ENCODE assay signal across 29 cellular contexts in genomic region chr7:63087575-63088190, GRCh38.
"Had no signal": no experiment of that assay in that cellular context is flagged by ENCODE, and none has a peak within 500 bp of the region (broad histone marks: within the 10 kb centered on the region; RNA-seq: fewer than 3 reads in every experiment).

No MANE protein-coding gene starts in this region.

- H2AFZ ChIP-seq: neural progenitor cell had no signal

- H3K27ac ChIP-seq: left lung, neural progenitor cell, neutrophil, ovary, right atrium auricular region, skin epidermis, stomach, thoracic aorta, tibial artery, uterus had no signal

- FAIRE-seq: islet of Langerhans had no signal

- DNase-seq: hippocampal formation; immature natural killer cell; kidney; left colon; left lung; mesendoderm; naive B cell; natural killer cell; nephron progenitor cell; occipital lobe; ovary; stimulated activated CD4-positive, alpha-beta T cell treated with anti-CD3 and anti-CD28 coated beads, Interleukin-12 subunit alpha, Interleukin-12 subunit beta, amount 100 ng/mL, for 4 hours; stimulated activated CD4-positive, alpha-beta T cell treated with anti-CD3 and anti-CD28 coated beads, Interleukin-15, amount 100 ng/mL, for 24 hours; stimulated activated CD4-positive, alpha-beta T cell treated with anti-CD3 and anti-CD28 coated beads, Interleukin-2, amount 100 ng/mL, for 24 hours; stimulated activated CD4-positive, alpha-beta T cell treated with anti-CD3 and anti-CD28 coated beads, Interleukin-4, amount 100 ng/mL, for 1 hour; stimulated activated naive B cell treated with anti-CD40 and anti-IgM and Interleukin-4, amounts not matched to agents 10 μg/mL and 1 μg/mL and 100 μg/mL, for 72 hours; stimulated activated naive CD8-positive, alpha-beta T cell treated with anti-CD3 and anti-CD28 coated beads, Interleukin-15, Interleukin-2, amounts not matched to agents 100 U/mL and 50 U/mL, for 24 hours; stomach; tibial artery; trophoblast cell; uterus had no signal

- H3K9ac ChIP-seq: neural progenitor cell had no signal

- H3K36me3 ChIP-seq: left lung, neutrophil, ovary, right atrium auricular region, stomach, thoracic aorta, tibial artery, uterus had no signal

- H3K4me1 ChIP-seq: left lung, neural progenitor cell, right atrium auricular region, stomach, tibial artery, uterus had no signal

- H3K27me3 ChIP-seq: left lung, neural progenitor cell, neutrophil, ovary, right atrium auricular region, stomach, tibial artery, uterus had no signal

- ATAC-seq: left colon; left lung; natural killer cell; sciatic nerve; stimulated activated naive B cell treated with anti-CD40 and anti-IgM and Interleukin-4, amounts not matched to agents 10 μg/mL and 1 μg/mL and 100 μg/mL, for 72 hours; stimulated activated naive CD8-positive, alpha-beta T cell treated with anti-CD3 and anti-CD28 coated beads, Interleukin-15, Interleukin-2, amounts not matched to agents 100 U/mL and 50 U/mL, for 24 hours had no signal

- H3K4me2 ChIP-seq: neural progenitor cell had no signal

- H3K4me3 ChIP-seq: left lung, lung, ovary, right atrium auricular region, skin epidermis, stomach, thoracic aorta, tibial artery, uterus had no signal
